Comparison of ENCODE assay signal across 21 cellular contexts in genomic region chr14:45246151-45246550, GRCh38.
"Had no signal": no experiment of that assay in that cellular context is flagged by ENCODE, and none has a peak within 500 bp of the region (broad histone marks: within the 10 kb centered on the region; RNA-seq: fewer than 3 reads in every experiment).

No MANE protein-coding gene starts in this region.

- H3K36me3 ChIP-seq: breast epithelium, gastrocnemius medialis, tibial nerve had no signal

- ATAC-seq: gastrocnemius medialis; left ventricle myocardium superior; naive thymus-derived CD4-positive, alpha-beta T cell; right cardiac atrium had no signal

- H3K9me3 ChIP-seq: breast epithelium, esophagus squamous epithelium, gastrocnemius medialis, tibial nerve had no signal

- H3K27ac ChIP-seq: breast epithelium, esophagus squamous epithelium, gastrocnemius medialis, tibial nerve, VCaP had no signal

- DNase-seq: activated CD4-positive, alpha-beta T cell treated with anti-CD3 and anti-CD28 coated beads for 4 hours; activated CD4-positive, alpha-beta T cell treated with anti-CD3 and anti-CD28 coated beads, Interleukin-2, amount 50 U/mL, for 4 hours; activated naive CD4-positive, alpha-beta T cell; activated T-cell treated with anti-CD3 and anti-CD28 coated beads for 4 hours; activated T-cell treated with anti-CD3 and anti-CD28 coated beads, Interleukin-2, amount 50 U/mL, for 72 hours; dermis blood vessel endothelial cell; effector CD4-positive, alpha-beta T cell; esophagus squamous epithelium; gastrocnemius medialis; glutamatergic neuron; left ventricle myocardium superior; naive thymus-derived CD4-positive, alpha-beta T cell; occipital lobe; posterior cingulate gyrus; right cardiac atrium; stimulated activated CD4-positive, alpha-beta T cell treated with anti-CD3 and anti-CD28 coated beads, Interleukin-2, amount 100 ng/mL, for 48 hours; stimulated activated naive CD4-positive, alpha-beta T cell treated with Interleukin-2 at 50 U/mL for 16 hours; T-helper 9 cell had no signal

- H3K27me3 ChIP-seq: breast epithelium, esophagus squamous epithelium, gastrocnemius medialis, tibial nerve had no signal

- H3K4me3 ChIP-seq: breast epithelium, esophagus squamous epithelium, gastrocnemius medialis, tibial nerve had no signal

- H3K4me1 ChIP-seq: breast epithelium had no signal
